Comparison of ENCODE assay signal across 1 cellular context in the genomic region with DNA sequence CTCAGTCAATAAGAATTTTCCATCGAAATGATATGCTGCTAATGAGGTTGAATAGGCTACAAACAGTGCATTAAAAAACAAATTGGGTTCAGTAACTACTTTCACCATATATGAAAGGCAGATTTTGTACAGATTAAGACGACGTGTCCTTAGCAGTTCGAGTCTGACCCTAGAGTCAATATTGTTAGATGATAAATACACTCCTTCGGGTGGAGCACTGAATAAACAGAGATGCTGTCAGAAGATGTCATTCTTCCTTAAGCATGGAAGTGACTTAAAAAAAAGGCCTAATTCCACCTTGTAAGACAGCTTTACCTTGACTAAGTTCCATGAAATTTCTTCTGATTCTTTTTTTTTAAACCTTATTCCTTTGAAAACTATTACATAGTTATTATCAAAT.
A peak's percentile ranks its signal among the peaks of the same experiment; 100 is the strongest.
TF ChIP-seq lines count a peak whose summit lies in the region.

No MANE protein-coding gene starts in this region.

TF ChIP-seq in A549, 52 proteins besides CTCF, POLR2A, EP300 and RAD21 (continued from another document):
- TF ChIP-seq, protein P1, sequence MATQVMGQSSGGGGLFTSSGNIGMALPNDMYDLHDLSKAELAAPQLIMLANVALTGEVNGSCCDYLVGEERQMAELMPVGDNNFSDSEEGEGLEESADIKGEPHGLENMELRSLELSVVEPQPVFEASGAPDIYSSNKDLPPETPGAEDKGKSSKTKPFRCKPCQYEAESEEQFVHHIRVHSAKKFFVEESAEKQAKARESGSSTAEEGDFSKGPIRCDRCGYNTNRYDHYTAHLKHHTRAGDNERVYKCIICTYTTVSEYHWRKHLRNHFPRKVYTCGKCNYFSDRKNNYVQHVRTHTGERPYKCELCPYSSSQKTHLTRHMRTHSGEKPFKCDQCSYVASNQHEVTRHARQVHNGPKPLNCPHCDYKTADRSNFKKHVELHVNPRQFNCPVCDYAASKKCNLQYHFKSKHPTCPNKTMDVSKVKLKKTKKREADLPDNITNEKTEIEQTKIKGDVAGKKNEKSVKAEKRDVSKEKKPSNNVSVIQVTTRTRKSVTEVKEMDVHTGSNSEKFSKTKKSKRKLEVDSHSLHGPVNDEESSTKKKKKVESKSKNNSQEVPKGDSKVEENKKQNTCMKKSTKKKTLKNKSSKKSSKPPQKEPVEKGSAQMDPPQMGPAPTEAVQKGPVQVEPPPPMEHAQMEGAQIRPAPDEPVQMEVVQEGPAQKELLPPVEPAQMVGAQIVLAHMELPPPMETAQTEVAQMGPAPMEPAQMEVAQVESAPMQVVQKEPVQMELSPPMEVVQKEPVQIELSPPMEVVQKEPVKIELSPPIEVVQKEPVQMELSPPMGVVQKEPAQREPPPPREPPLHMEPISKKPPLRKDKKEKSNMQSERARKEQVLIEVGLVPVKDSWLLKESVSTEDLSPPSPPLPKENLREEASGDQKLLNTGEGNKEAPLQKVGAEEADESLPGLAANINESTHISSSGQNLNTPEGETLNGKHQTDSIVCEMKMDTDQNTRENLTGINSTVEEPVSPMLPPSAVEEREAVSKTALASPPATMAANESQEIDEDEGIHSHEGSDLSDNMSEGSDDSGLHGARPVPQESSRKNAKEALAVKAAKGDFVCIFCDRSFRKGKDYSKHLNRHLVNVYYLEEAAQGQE (IDR thresholded peaks at IDR 0.05) = no peak
- TF ChIP-seq MAZ (IDR thresholded peaks at IDR 0.05; ENCODE audit: borderline replicate concordance, low read depth, low read length) = no peak
- TF ChIP-seq NR3C1 (IDR thresholded peaks at IDR 0.05) = no peak
- TF ChIP-seq, protein P2, sequence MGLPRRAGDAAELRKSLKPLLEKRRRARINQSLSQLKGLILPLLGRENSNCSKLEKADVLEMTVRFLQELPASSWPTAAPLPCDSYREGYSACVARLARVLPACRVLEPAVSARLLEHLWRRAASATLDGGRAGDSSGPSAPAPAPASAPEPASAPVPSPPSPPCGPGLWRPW (IDR thresholded peaks at IDR 0.05) = no peak
- TF ChIP-seq NPAS2 (CRISPR knock-in tag; IDR thresholded peaks at IDR 0.05; ENCODE audit: borderline replicate concordance) = no peak
- no peak for TF ChIP-seq RFX5 (IDR thresholded peaks at IDR 0.05)
- TF ChIP-seq EHF (CRISPR knock-in tag; IDR thresholded peaks at IDR 0.05) = peak; percentile 11; the same call in 1 of the 2 replicates
- no peak for TF ChIP-seq JUN (IDR thresholded peaks at IDR 0.05)
- TF ChIP-seq FOSB (CRISPR knock-in tag; IDR thresholded peaks at IDR 0.05) = no peak
- TF ChIP-seq, protein P3, sequence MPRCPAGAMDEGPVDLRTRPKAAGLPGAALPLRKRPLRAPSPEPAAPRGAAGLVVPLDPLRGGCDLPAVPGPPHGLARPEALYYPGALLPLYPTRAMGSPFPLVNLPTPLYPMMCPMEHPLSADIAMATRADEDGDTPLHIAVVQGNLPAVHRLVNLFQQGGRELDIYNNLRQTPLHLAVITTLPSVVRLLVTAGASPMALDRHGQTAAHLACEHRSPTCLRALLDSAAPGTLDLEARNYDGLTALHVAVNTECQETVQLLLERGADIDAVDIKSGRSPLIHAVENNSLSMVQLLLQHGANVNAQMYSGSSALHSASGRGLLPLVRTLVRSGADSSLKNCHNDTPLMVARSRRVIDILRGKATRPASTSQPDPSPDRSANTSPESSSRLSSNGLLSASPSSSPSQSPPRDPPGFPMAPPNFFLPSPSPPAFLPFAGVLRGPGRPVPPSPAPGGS (IDR thresholded peaks at IDR 0.05) = no peak
- no peak for TF ChIP-seq CEBPB (IDR thresholded peaks at IDR 0.05)
- peak; percentile 62; the same call in 1 of the 2 replicates for TF ChIP-seq FOXS1 (CRISPR knock-in tag; IDR thresholded peaks at IDR 0.05)
- TF ChIP-seq HOXB5 (CRISPR knock-in tag; IDR thresholded peaks at IDR 0.05) = 0 out of 2 replicates have a peak, but pooled peaks have one; percentile 13
- TF ChIP-seq ZFP36 (IDR thresholded peaks at IDR 0.05; ENCODE audit: borderline replicate concordance, partially characterized antibody) = no peak
- no peak for TF ChIP-seq TFCP2L1 (CRISPR knock-in tag; IDR thresholded peaks at IDR 0.05)
- no peak for TF ChIP-seq ZSCAN20 (CRISPR knock-in tag; IDR thresholded peaks at IDR 0.05)
- no peak for TF ChIP-seq HOXB13 (CRISPR knock-in tag; IDR thresholded peaks at IDR 0.05; ENCODE audit: low read depth)
- no peak for TF ChIP-seq ZC3H11A (IDR thresholded peaks at IDR 0.05)
- TF ChIP-seq RNF2 (IDR thresholded peaks at IDR 0.05; ENCODE audit: borderline replicate concordance, low read depth) = no peak
- TF ChIP-seq PHF8 (IDR thresholded peaks at IDR 0.05; ENCODE audit: borderline replicate concordance, low read depth) = no peak
- TF ChIP-seq KDM5A (IDR thresholded peaks at IDR 0.05) = no peak
- TF ChIP-seq ZNF302 (CRISPR knock-in tag; IDR thresholded peaks at IDR 0.05) = no peak
- TF ChIP-seq MAFK (IDR thresholded peaks at IDR 0.05; ENCODE audit: partially characterized antibody) = no peak
- TF ChIP-seq CBX2 (IDR thresholded peaks at IDR 0.05; ENCODE audit: borderline replicate concordance, low read depth) = no peak
- peak; percentile 61 for TF ChIP-seq GATA3 (IDR thresholded peaks at IDR 0.05; ENCODE audit: borderline replicate concordance)
- TF ChIP-seq, protein P4, sequence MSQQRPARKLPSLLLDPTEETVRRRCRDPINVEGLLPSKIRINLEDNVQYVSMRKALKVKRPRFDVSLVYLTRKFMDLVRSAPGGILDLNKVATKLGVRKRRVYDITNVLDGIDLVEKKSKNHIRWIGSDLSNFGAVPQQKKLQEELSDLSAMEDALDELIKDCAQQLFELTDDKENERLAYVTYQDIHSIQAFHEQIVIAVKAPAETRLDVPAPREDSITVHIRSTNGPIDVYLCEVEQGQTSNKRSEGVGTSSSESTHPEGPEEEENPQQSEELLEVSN (IDR thresholded peaks at IDR 0.05; ENCODE audit: borderline replicate concordance, low read depth) = no peak
- no peak for TF ChIP-seq MYC (IDR thresholded peaks at IDR 0.05; ENCODE audit: borderline replicate concordance, low read length)
- TF ChIP-seq RCOR1 (IDR thresholded peaks at IDR 0.05; ENCODE audit: low read depth, low read length) = no peak
- no peak for TF ChIP-seq FOSL2 (IDR thresholded peaks at IDR 0.05)
- peak; percentile 39; the same call in 1 of the 2 replicates for TF ChIP-seq FOSL2 (CRISPR knock-in tag; IDR thresholded peaks at IDR 0.05)
- TF ChIP-seq POLR2AphosphoS2 (conservative IDR thresholded peaks at IDR 0.05; ENCODE audit: low read length) = no peak
- TF ChIP-seq JUNB (IDR thresholded peaks at IDR 0.05) = no peak
- no peak for TF ChIP-seq CBX8 (IDR thresholded peaks at IDR 0.05)
- no peak for TF ChIP-seq SMC3 (IDR thresholded peaks at IDR 0.05)
- TF ChIP-seq SREBF2 (IDR thresholded peaks at IDR 0.05) = no peak
